ENCODE assay signal across 13 cellular contexts in the genomic region with DNA sequence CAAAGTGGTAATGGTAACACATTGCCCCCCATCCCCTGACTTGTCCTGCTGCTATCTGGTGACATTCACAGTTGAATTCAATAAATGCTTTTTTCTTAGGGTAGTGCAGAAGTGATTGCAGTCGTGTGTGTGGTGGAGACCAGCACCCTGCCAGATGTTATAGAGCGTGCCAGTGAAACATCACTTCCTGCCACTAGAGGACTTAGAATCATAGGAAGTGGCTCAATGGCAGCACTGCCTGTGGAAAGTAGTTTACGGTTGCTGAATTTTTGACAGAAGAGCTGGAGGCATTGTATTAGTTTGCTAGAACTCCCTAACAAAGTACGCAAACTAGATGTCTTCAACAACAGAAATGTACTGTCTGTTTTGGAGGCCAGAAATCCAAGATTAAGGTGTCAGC. TPM values are rescaled to one million over a fixed set of nuclear protein-coding genes. Genes with fewer than 3 reads are reported as not detected.
A peak's percentile ranks its signal among the peaks of the same experiment; 100 is the strongest.
DNase-seq lines count a peak whose midpoint lies in the region; TF ChIP-seq lines count a peak whose summit lies in the region.
"Had no signal": no experiment of that assay in that cellular context is flagged by ENCODE, and none has a peak within 500 bp of the region (broad histone marks: within the 10 kb centered on the region; RNA-seq: fewer than 3 reads in every experiment).

No MANE protein-coding gene starts in this region.

- H3K4ac ChIP-seq in H9 (ENCODE audit: low read depth, low read length): no peak overlapping the region

- H3K27ac ChIP-seq in H9 (ENCODE audit: insufficient read length, low read depth, low read length): no peak overlapping the region
- no peak overlapping the region for H3K27ac ChIP-seq in endodermal cell (ENCODE audit: low read depth, low read length)
- H3K27ac ChIP-seq in Peyer's patch: no peak overlapping the region
- H3K27ac ChIP-seq: left ventricle myocardium inferior had no signal

- H3K4me2 ChIP-seq in H9 (ENCODE audit: insufficient read depth, insufficient read length, low read length): no peak overlapping the region

- no peak overlapping the region for H2BK12ac ChIP-seq in H9 (ENCODE audit: insufficient read length, low read depth, low read length)

- intact Hi-C loops in MCF 10A (cut with micrococcal nuclease): no loop called here

- POLR2A ChIA-PET in MCF 10A (lab: Yijun Ruan, JAX): no interaction called here

- BruUV-seq in MCF 10A (replicated peaks; lab: Mats Ljungman, UMichigan): no TSS peak

- no peaks in the 10 kb centered on the region for H4K20me1 ChIP-seq in H9 (ENCODE audit: control insufficient read depth, insufficient read depth, insufficient read length)

- no peaks in the 10 kb centered on the region; the same call in 1 of the 2 replicates for H3K27me3 Mint-ChIP-seq in H9 (ENCODE audit: low read depth)
- no peaks in the 10 kb centered on the region for H3K27me3 Mint-ChIP-seq in endodermal cell (ENCODE audit: insufficient read depth)
- no peaks in the 10 kb centered on the region for H3K27me3 Mint-ChIP-seq in MCF 10A (ENCODE audit: insufficient read depth, unreplicated experiment)

- no peak overlapping the region for H4K5ac ChIP-seq in H9 (ENCODE audit: insufficient read length, low read depth, low read length)

- H3K4me1 Mint-ChIP-seq in H9 (peaks cover 18 to 19% of the 10 kb centered on the region in 2 experiments), endodermal cell (peaks cover 5% of the 10 kb centered on the region), MCF 10A (ENCODE audit: insufficient read depth, unreplicated experiment) (no peaks in the 10 kb centered on the region)

- no peaks in the 10 kb centered on the region for H3K79me1 ChIP-seq in H9 (ENCODE audit: insufficient read depth, low read depth, low read length, poor library complexity, severe bottlenecking)

- H3K27me3 ChIP-seq in H9 (ENCODE audit: insufficient read depth, low read length) (no peaks in the 10 kb centered on the region), endodermal cell (ENCODE audit: control insufficient read depth, insufficient read depth, low read length, poor library complexity, severe bottlenecking) (no peaks in the 10 kb centered on the region), Peyer's patch (no peaks in the 10 kb centered on the region)

- H3K9me3 ChIP-seq in H9 (ENCODE audit: control insufficient read depth, low read depth, low read length) (no peaks in the 10 kb centered on the region), endodermal cell (ENCODE audit: control insufficient read depth, low read length) (no peaks in the 10 kb centered on the region), Peyer's patch (no peaks in the 10 kb centered on the region)
- H3K9me3 ChIP-seq: left ventricle myocardium inferior had no signal

- H2AK5ac ChIP-seq in H9 (ENCODE audit: insufficient read length, low read length): no peak overlapping the region

- H3K4me1 ChIP-seq in H9 (ENCODE audit: insufficient read depth, low read length): peaks cover 8% of the 10 kb centered on the region; the same call in 1 of the 2 replicates
- H3K4me1 ChIP-seq in endodermal cell (ENCODE audit: control insufficient read depth, insufficient read depth, low read length): no peaks in the 10 kb centered on the region
- H3K4me1 ChIP-seq in Peyer's patch: no peaks in the 10 kb centered on the region
- H3K4me1 ChIP-seq: left ventricle myocardium inferior had no signal

- peak; percentile 42; the same call in 1 of the 3 replicates for TF ChIP-seq CTCF in H9 (conservative IDR thresholded peaks at IDR 0.05)
- TF ChIP-seq CTCF in endodermal cell (conservative IDR thresholded peaks at IDR 0.05): peak; percentile 62
- TF ChIP-seq CTCF in MCF 10A (IDR thresholded peaks at IDR 0.05; ENCODE audit: unreplicated experiment): no peak
- no peak for TF ChIP-seq CTCF in Peyer's patch (IDR thresholded peaks at IDR 0.05)

- no peak overlapping the region for H2BK5ac ChIP-seq in H9 (ENCODE audit: insufficient read length, low read length)

- DNase-seq in ELR (ENCODE audit: low read depth) (peak; percentile 19), H9 (no peak), NAMALWA (ENCODE audit: low spot score) (peak; percentile 18), endodermal cell (no peak), NCI-H748 treated with DMSO at 0.1 percent for 48 hours (lab: John Stamatoyannopoulos, UW) (no peak), NCI-H446 (lab: John Stamatoyannopoulos, UW) (no peak), MCF 10A (ENCODE audit: unreplicated experiment) (no peak), Peyer's patch (no peak)
- DNase-seq: effector memory CD4-positive, alpha-beta T cell; head of caudate nucleus; left ventricle myocardium inferior; SHP77 treated with DMSO at 0.1 percent for 48 hours had no signal

- H2BK20ac ChIP-seq in H9 (ENCODE audit: low read depth, low read length, poor library complexity, severe bottlenecking): no peak overlapping the region

- H3K36me3 Mint-ChIP-seq in H9 (ENCODE audit: insufficient read depth in 1 of 3, low read depth in 3 of 3) (peaks cover 0 to 9% (median 5%) of the 10 kb centered on the region in 3 experiments; a peak in 3 of 7 replicates), endodermal cell (ENCODE audit: low read depth) (peaks cover 10% of the 10 kb centered on the region), MCF 10A (ENCODE audit: insufficient read depth, unreplicated experiment) (no peaks in the 10 kb centered on the region)

- H3K56ac ChIP-seq in H9 (ENCODE audit: insufficient read length, low read depth, low read length): no peak overlapping the region

- H3K79me2 ChIP-seq in H9 (ENCODE audit: insufficient read depth, low read length): no peaks in the 10 kb centered on the region

- no peak for TF ChIP-seq POLR2A in Peyer's patch (IDR thresholded peaks at IDR 0.05)

- H3K27ac Mint-ChIP-seq in H9 (no peak overlapping the region), endodermal cell (no peak overlapping the region), MCF 10A (ENCODE audit: low read depth, unreplicated experiment) (no peak overlapping the region)
- H3K27ac Mint-ChIP-seq: activated T-helper 1 cell treated with anti-CD3 and anti-CD28 coated beads, Interleukin-12 subunit alpha, Interleukin-12 subunit beta, Interleukin-2, Interleukin-4 antibody, amounts not matched to agents 30 ng/mL and 10 ng/mL and 1 ng/mL, durations not matched to agents 14 hours and 24 hours and 36 hours had no signal

- no peak overlapping the region for H2AFZ ChIP-seq in H9 (ENCODE audit: low read length)

- H3K9me3 Mint-ChIP-seq in H9: no peaks in the 10 kb centered on the region
- no peaks in the 10 kb centered on the region for H3K9me3 Mint-ChIP-seq in endodermal cell
- no peaks in the 10 kb centered on the region for H3K9me3 Mint-ChIP-seq in MCF 10A (ENCODE audit: unreplicated experiment)
- H3K9me3 Mint-ChIP-seq: activated T-helper 1 cell treated with anti-CD3 and anti-CD28 coated beads, Interleukin-12 subunit alpha, Interleukin-12 subunit beta, Interleukin-2, Interleukin-4 antibody, amounts not matched to agents 30 ng/mL and 10 ng/mL and 1 ng/mL, durations not matched to agents 14 hours and 24 hours and 36 hours had no signal

- H3K23ac ChIP-seq in H9 (ENCODE audit: insufficient read length, low read depth, low read length): no peak overlapping the region

- H3K9ac ChIP-seq in H9 (ENCODE audit: extremely low read depth, insufficient read length, low read length) (no peak overlapping the region), endodermal cell (ENCODE audit: extremely low read depth, low read length, poor library complexity, severe bottlenecking) (no peak overlapping the region)

- H4K8ac ChIP-seq in H9 (replicated peaks; ENCODE audit: insufficient read length, low read depth, low read length): no peak overlapping the region

- H3K23me2 ChIP-seq in H9 (ENCODE audit: insufficient read length, low read depth, low read length, poor library complexity, severe bottlenecking): no peaks in the 10 kb centered on the region

- CTCF ChIA-PET in MCF 10A (lab: Yijun Ruan, JAX): interaction anchor here (0.9 to 1.2 kb wide), 2 partner anchors 15 to 417 kb away, joined by 3 to 5 read pairs; no protein-coding TSS in a partner anchor

- no peak overlapping the region for H4K91ac ChIP-seq in H9 (ENCODE audit: insufficient read length, low read depth, low read length)

- H3K4me3 ChIP-seq in endodermal cell (ENCODE audit: low read length): no peak overlapping the region
- no peak overlapping the region for H3K4me3 ChIP-seq in Peyer's patch
- H3K4me3 ChIP-seq: left ventricle myocardium inferior had no signal

- no CpG with 5 or more reads among the region's 4 CpGs for WGBS in H9 (ENCODE audit: extremely low coverage, insufficient read length, low lambda C conversion rate)
- WGBS in endodermal cell (ENCODE audit: insufficient coverage in 1 of 2, insufficient read length in 1 of 2), 2 experiments: 96 to 100% methylated on average over 4 of the region's 4 CpGs

- no peak overlapping the region for H3K18ac ChIP-seq in H9 (ENCODE audit: insufficient read length, low read depth, low read length)

- H2BK120ac ChIP-seq in H9 (ENCODE audit: low read depth, low read length, poor library complexity, severe bottlenecking): no peak overlapping the region

- H3K4me3 Mint-ChIP-seq in H9 (no peak overlapping the region), endodermal cell (no peak overlapping the region), MCF 10A (ENCODE audit: unreplicated experiment) (no peak overlapping the region)
- H3K4me3 Mint-ChIP-seq: activated T-helper 1 cell treated with anti-CD3 and anti-CD28 coated beads, Interleukin-12 subunit alpha, Interleukin-12 subunit beta, Interleukin-2, Interleukin-4 antibody, amounts not matched to agents 30 ng/mL and 10 ng/mL and 1 ng/mL, durations not matched to agents 14 hours and 24 hours and 36 hours had no signal

- H3T11ph ChIP-seq in H9 (ENCODE audit: low read length): no peak overlapping the region

- H3K14ac ChIP-seq in H9 (ENCODE audit: insufficient read depth, low read length): no peak overlapping the region

- H3K36me3 ChIP-seq in endodermal cell (ENCODE audit: control insufficient read depth, insufficient read depth, low read length) (peaks cover 7% of the 10 kb centered on the region), Peyer's patch (no peaks in the 10 kb centered on the region)
- H3K36me3 ChIP-seq: left ventricle myocardium inferior had no signal

- no peak overlapping the region for H2BK15ac ChIP-seq in H9 (ENCODE audit: low read depth, low read length)

RNA-seq across cellular contexts. Expression of a gene that starts 37.4 kb away (rescaled TPM):
- total RNA-seq in H9 (2021) (not detected in 2 replicates), endodermal cell (not detected), MCF 10A (2022) (not detected in 2 replicates), Peyer's patch (1 to 10 TPM in 2 of 4 donors, not detected in 2; 1.7 to 3.3 TPM)
- polyA plus RNA-seq in endodermal cell (2013, experiment 1 of 2): not detected
- polyA plus RNA-seq in endodermal cell (2013, experiment 2 of 2): not detected
- total RNA-seq: activated T-helper 1 cell treated with anti-CD3 and anti-CD28 coated beads, Interleukin-12 subunit alpha, Interleukin-12 subunit beta, Interleukin-2, Interleukin-4 antibody, amounts not matched to agents 30 ng/mL and 10 ng/mL and 1 ng/mL, durations not matched to agents 14 hours and 24 hours and 36 hours had no signal

RNA-seq across cellular contexts. Expression of a gene that starts 38.9 kb away (rescaled TPM):
- total RNA-seq in H9 (2021) (0.13 and 0.20 TPM in 2 replicates), endodermal cell (under 1 TPM; 0.24 to 0.44 TPM), MCF 10A (2022) (not detected in 2 replicates), Peyer's patch (1 to 10 TPM in 3 of 4 donors, under 1 TPM in 1; 0.70 to 5.4 (median 2.3) TPM)
- polyA plus RNA-seq in endodermal cell (2013, experiment 1 of 2): 0.43 TPM
- polyA plus RNA-seq in endodermal cell (2013, experiment 2 of 2): 0.33 TPM
- total RNA-seq: activated T-helper 1 cell treated with anti-CD3 and anti-CD28 coated beads, Interleukin-12 subunit alpha, Interleukin-12 subunit beta, Interleukin-2, Interleukin-4 antibody, amounts not matched to agents 30 ng/mL and 10 ng/mL and 1 ng/mL, durations not matched to agents 14 hours and 24 hours and 36 hours had no signal

Comparison
In these comparisons a context has a peak if more than half of its experiments do, and no peak if none do; other contexts are left out.
1. DNase-seq: peak in ELR (single experiment) and NAMALWA (single experiment); none in H9 (single experiment), endodermal cell (single experiment), NCI-H748 treated with DMSO at 0.1 percent for 48 hours (single experiment), NCI-H446 (0 of 2), MCF 10A (single experiment) and Peyer's patch (0 of 3).
2. CTCF ChIP-seq: peak in H9 (single experiment) and endodermal cell (single experiment); none in MCF 10A (single experiment) and Peyer's patch (0 of 6).